Comparison of ENCODE assay signal across 11 cellular contexts in genomic region chr1:17539202-17539525, GRCh38. TPM values are rescaled to one million over a fixed set of nuclear protein-coding genes. Genes with fewer than 3 reads are reported as not detected.
A peak's percentile ranks its signal among the peaks of the same experiment; 100 is the strongest.
DNase-seq lines count a peak whose midpoint lies in the region; ATAC-seq, FAIRE-seq and TF ChIP-seq lines count a peak whose summit lies in the region.
"Had no signal": no experiment of that assay in that cellular context is flagged by ENCODE, and none has a peak within 500 bp of the region (broad histone marks: within the 10 kb centered on the region; RNA-seq: fewer than 3 reads in every experiment).

No MANE protein-coding gene starts in this region.

- peak overlapping the region; percentile 80 to 99 (median 97) for H3K4me2 ChIP-seq in BLaER1 treated with 17β-estradiol and CSF1 and Interleukin-3, amounts not matched to agents 10 nM and 100 nM

- no peaks in the 10 kb centered on the region; a peak in 1 of 22 replicates for H3K27me3 ChIP-seq in BLaER1 treated with 17β-estradiol and CSF1 and Interleukin-3, amounts not matched to agents 10 nM and 100 nM

- H3K9me3 ChIP-seq in BLaER1 treated with 17β-estradiol and CSF1 and Interleukin-3, amounts not matched to agents 10 nM and 100 nM (replicated peaks in 1 of 11), result no peaks in the 10 kb centered on the region

- H3K27ac Mint-ChIP-seq in T-cell (no peak overlapping the region), progenitor cell of endocrine pancreas (peak overlapping the region; percentile 98)

- H3K4me1 Mint-ChIP-seq in T-cell, result peaks cover 5 to 12% (median 11%) of the 10 kb centered on the region in 3 donors
- peaks cover 23% of the 10 kb centered on the region for H3K4me1 Mint-ChIP-seq in progenitor cell of endocrine pancreas (ENCODE audit: low read depth)

- no peak for FAIRE-seq in GM12891 (lab: Jason Lieb, UNC)

- H3K36me3 ChIP-seq in BLaER1 treated with 17β-estradiol and CSF1 and Interleukin-3, amounts not matched to agents 10 nM and 100 nM, result 0 out of 22 replicates have a peak, but pooled peaks cover 0 to 4% (median 0%) of the 10 kb centered on the region in 11 experiments

- CTCF ChIA-PET in T-cell (lab: Charles Lee), result no interaction called here

- no peaks in the 10 kb centered on the region for H3K36me3 Mint-ChIP-seq in T-cell
- no peaks in the 10 kb centered on the region for H3K36me3 Mint-ChIP-seq in progenitor cell of endocrine pancreas (ENCODE audit: insufficient read depth)

- H3K9me3 Mint-ChIP-seq in T-cell, result no peaks in the 10 kb centered on the region
- no peaks in the 10 kb centered on the region for H3K9me3 Mint-ChIP-seq in progenitor cell of endocrine pancreas (ENCODE audit: low read depth)

- H3K9ac ChIP-seq in BLaER1 treated with 17β-estradiol and CSF1 and Interleukin-3, amounts not matched to agents 10 nM and 100 nM, result peak overlapping the region; percentile 91 to 98 (median 95)

- TF ChIP-seq POLR2A in GM12891 (IDR thresholded peaks at IDR 0.05; ENCODE audit: low read depth, low read length), result no peak

- peaks cover 45 to 58% of the 10 kb centered on the region in 2 donors for H3K27me3 Mint-ChIP-seq in T-cell
- peaks cover 50% of the 10 kb centered on the region for H3K27me3 Mint-ChIP-seq in progenitor cell of endocrine pancreas

- ATAC-seq in T-cell (replicated peaks in 1 of 4) (no peak), HG03520 (IDR thresholded peaks at IDR 0.05; ENCODE audit: unreplicated experiment) (no peak)

- peak overlapping the region; percentile 81 to 95 (median 91); a peak in 21 of 22 replicates for H3K27ac ChIP-seq in BLaER1 treated with 17β-estradiol and CSF1 and Interleukin-3, amounts not matched to agents 10 nM and 100 nM

- H3K4me3 Mint-ChIP-seq in T-cell (peak overlapping the region; percentile 28 to 75 (median 36)), progenitor cell of endocrine pancreas (ENCODE audit: low read depth) (peak overlapping the region; percentile 87)

- H3K4me3 ChIP-seq in BLaER1 treated with 17β-estradiol and CSF1 and Interleukin-3, amounts not matched to agents 10 nM and 100 nM, result peak overlapping the region; percentile 87 to 96 (median 92)
- H3K4me3 ChIP-seq in foreskin fibroblast (ENCODE audit: low read depth in 1 of 2, low read length in 2 of 2), result peak overlapping the region; percentile 26 to 36

- POLR2A ChIA-PET in T-cell (lab: Charles Lee), result no interaction called here

- H3K4me1 ChIP-seq in BLaER1 treated with 17β-estradiol and CSF1 and Interleukin-3, amounts not matched to agents 10 nM and 100 nM, result peaks cover 35 to 65% (median 50%) of the 10 kb centered on the region in 10 experiments

- DNase-seq in T-cell (no peak), foreskin fibroblast (no peak), progenitor cell of endocrine pancreas (ENCODE audit: low spot score, unreplicated experiment) (no peak), GM12891 (ENCODE audit: insufficient read length, low spot score) (no peak), NOMO-1 treated with DMSO at 0.1 percent for 48 hours (lab: John Stamatoyannopoulos, UW; ENCODE audit: unreplicated experiment) (no peak), SIG-M5 (lab: John Stamatoyannopoulos, UW) (no peak)
- DNase-seq: dermis blood vessel endothelial cell, HCEC 1CT, NCI-H1092 treated with DMSO at 0.1 percent for 48 hours had no signal

- TF ChIP-seq CTCF in foreskin fibroblast (IDR thresholded peaks at IDR 0.05; ENCODE audit: low read depth, low read length) (no peak), progenitor cell of endocrine pancreas (IDR thresholded peaks at IDR 0.05; ENCODE audit: unreplicated experiment) (no peak)

- peaks cover 0 to 27% (median 4%) of the 10 kb centered on the region in 11 experiments; a peak in 6 of 22 replicates for H4K20me1 ChIP-seq in BLaER1 treated with 17β-estradiol and CSF1 and Interleukin-3, amounts not matched to agents 10 nM and 100 nM

TF ChIP-seq in GM12891, 5 proteins besides CTCF, POLR2A, EP300 and RAD21:
- TF ChIP-seq SPI1 (IDR thresholded peaks at IDR 0.05; ENCODE audit: low read depth, low read length) (no peak), PAX5 (IDR thresholded peaks at IDR 0.05; ENCODE audit: insufficient read depth, low read length, severe bottlenecking) (no peak), TAF1 (IDR thresholded peaks at IDR 0.05; ENCODE audit: low read depth, low read length) (no peak), POLR2AphosphoS5 (IDR thresholded peaks at IDR 0.05; ENCODE audit: low read depth, low read length) (no peak), POU2F2 (IDR thresholded peaks at IDR 0.05; ENCODE audit: low read depth, low read length) (no peak)

RNA-seq across cellular contexts. Expression of gene ARHGEF10L, which starts 0.3 kb away (rescaled TPM):
- total RNA-seq in T-cell (under 1 TPM in 3 of 5 donors, not detected in 2; 0.12 to 0.30 (median 0.22) TPM), progenitor cell of endocrine pancreas (28.0 and 31.3 TPM in 2 replicates)
- 1.1 TPM for polyA plus RNA-seq in GM12891 (2012; ENCODE audit: low read depth, missing spikeins)

Comparison
In these comparisons a context has a peak if more than half of its experiments do, and no peak if none do; other contexts are left out.
1. RNA of gene ARHGEF10L, which starts 0.3 kb away (total RNA-seq): 28.0 to 31.3 TPM in progenitor cell of endocrine pancreas; 0.12 to 0.30 TPM in T-cell; every median in the first group is over 10 times any median in the second.